ENCODE assay signal across 1 cellular context in the genomic region with DNA sequence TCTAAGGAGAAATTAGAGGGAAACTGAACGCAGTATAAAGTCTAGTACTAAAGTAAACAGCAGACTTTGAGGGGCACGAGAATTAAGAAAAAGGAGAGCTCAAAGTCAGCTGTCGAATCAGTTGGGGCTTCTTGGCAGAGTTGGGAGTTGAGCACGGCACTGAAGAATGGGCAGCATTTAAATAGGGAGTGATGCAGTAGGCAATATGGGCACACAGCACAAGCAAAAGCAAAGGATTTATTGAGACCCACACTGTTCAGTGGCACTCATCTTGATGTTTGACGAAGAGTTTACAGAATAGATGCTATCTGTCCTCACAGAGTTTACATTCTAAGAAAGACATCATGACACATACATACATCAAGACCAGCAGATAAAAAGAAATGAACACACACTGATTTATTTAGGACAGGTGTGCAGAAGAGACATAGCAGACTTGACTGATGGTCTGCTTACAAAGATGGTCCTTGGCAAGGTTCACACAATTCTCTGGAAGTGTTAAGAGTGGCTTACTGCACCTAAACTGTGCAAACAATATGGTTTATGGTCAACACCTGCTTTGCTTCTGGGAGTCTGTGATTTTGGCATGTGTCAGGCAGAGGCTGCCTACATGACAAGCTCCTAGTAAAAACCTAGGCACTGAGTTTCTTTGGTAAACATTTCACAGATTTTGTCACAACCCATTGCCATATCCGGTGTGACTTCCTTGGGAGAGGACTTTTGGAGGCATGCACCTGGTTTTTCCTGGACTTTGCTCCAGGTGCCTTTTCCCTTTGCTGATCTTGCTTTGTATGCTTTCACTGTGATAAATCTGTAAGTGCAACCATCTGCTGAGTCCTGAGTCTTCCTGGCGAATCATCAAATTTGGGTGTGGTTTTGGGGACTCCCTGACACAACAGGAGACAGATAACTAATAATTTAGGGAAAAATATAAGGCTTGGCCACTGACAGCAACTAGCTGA.
A peak's percentile ranks its signal among the peaks of the same experiment; 100 is the strongest.
TF ChIP-seq lines count a peak whose summit lies in the region.

No MANE protein-coding gene starts in this region.

TF ChIP-seq in HepG2, 621 proteins besides CTCF, POLR2A, EP300 and RAD21 (continues in another document):
- TF ChIP-seq NR2F6 (IDR thresholded peaks at IDR 0.05) (no peak), NR2F6 (CRISPR knock-in tag; IDR thresholded peaks at IDR 0.05) (no peak), SP140L (CRISPR knock-in tag; IDR thresholded peaks at IDR 0.05; ENCODE audit: borderline replicate concordance) (no peak), SMC3 (IDR thresholded peaks at IDR 0.05; ENCODE audit: low read length) (no peak), SOX13 (IDR thresholded peaks at IDR 0.05) (no peak), SOX13 (CRISPR knock-in tag; conservative IDR thresholded peaks at IDR 0.05 in 1 of 2, IDR thresholded peaks at IDR 0.05 in 1 of 2) (peak in 1 of 2 experiments; percentile 45; a peak in 1 of 4 replicates), ZNF33A (CRISPR knock-in tag; IDR thresholded peaks at IDR 0.05; ENCODE audit: borderline replicate concordance) (no peak), MED1 (CRISPR knock-in tag; IDR thresholded peaks at IDR 0.05) (no peak), NR1H2 (CRISPR knock-in tag; IDR thresholded peaks at IDR 0.05; ENCODE audit: borderline replicate concordance, low read depth) (no peak), ZNF383 (CRISPR knock-in tag; IDR thresholded peaks at IDR 0.05; ENCODE audit: borderline replicate concordance) (no peak), ZNF780A (CRISPR knock-in tag; IDR thresholded peaks at IDR 0.05) (no peak), ZNF773 (CRISPR knock-in tag; IDR thresholded peaks at IDR 0.05; ENCODE audit: borderline replicate concordance) (no peak), RBM22 (optimal IDR thresholded peaks at IDR 0.05; ENCODE audit: low read length) (no peak), SP5 (CRISPR knock-in tag; IDR thresholded peaks at IDR 0.05; ENCODE audit: borderline replicate concordance, low read depth) (no peak), HDAC2 (CRISPR knock-in tag; IDR thresholded peaks at IDR 0.05) (peak; percentile 24; the same call in 1 of the 2 replicates), ZNF382 (CRISPR knock-in tag; IDR thresholded peaks at IDR 0.05; ENCODE audit: borderline replicate concordance) (no peak), ARID2 (CRISPR knock-in tag; IDR thresholded peaks at IDR 0.05; ENCODE audit: borderline replicate concordance) (no peak), SOX6 (IDR thresholded peaks at IDR 0.05) (no peak), SOX6 (CRISPR knock-in tag; IDR thresholded peaks at IDR 0.05) (peak; percentile 47), NCOA5 (CRISPR knock-in tag; IDR thresholded peaks at IDR 0.05) (no peak), MAZ (IDR thresholded peaks at IDR 0.05; ENCODE audit: borderline replicate concordance, low read depth, low read length) (no peak), MAZ (CRISPR knock-in tag; IDR thresholded peaks at IDR 0.05; ENCODE audit: low read depth) (no peak), SYNCRIP (IDR thresholded peaks at IDR 0.05; ENCODE audit: insufficient read depth, low read depth, low read length) (no peak), CEBPG (CRISPR knock-in tag; IDR thresholded peaks at IDR 0.05) (no peak), MIXL1 (CRISPR knock-in tag; IDR thresholded peaks at IDR 0.05) (no peak), ZNF264 (CRISPR knock-in tag; IDR thresholded peaks at IDR 0.05) (no peak), MAFF (IDR thresholded peaks at IDR 0.05; ENCODE audit: low read depth, low read length) (peak; percentile 35; the same call in 1 of the 2 replicates), MXD4 (CRISPR knock-in tag; IDR thresholded peaks at IDR 0.05) (no peak), NCOA2 (CRISPR knock-in tag; IDR thresholded peaks at IDR 0.05) (peak; percentile 3; the same call in 1 of the 2 replicates), KMT2B (CRISPR knock-in tag; IDR thresholded peaks at IDR 0.05) (no peak), ZNF253 (CRISPR knock-in tag; IDR thresholded peaks at IDR 0.05; ENCODE audit: borderline replicate concordance) (no peak), ZKSCAN8 (CRISPR knock-in tag; IDR thresholded peaks at IDR 0.05; ENCODE audit: borderline replicate concordance) (no peak), ZNF451 (CRISPR knock-in tag; IDR thresholded peaks at IDR 0.05) (no peak), THAP11 (CRISPR knock-in tag; IDR thresholded peaks at IDR 0.05) (0 out of 2 replicates have a peak, but pooled peaks have one; percentile 15), ZNF672 (CRISPR knock-in tag; IDR thresholded peaks at IDR 0.05) (no peak), ZNF292 (CRISPR knock-in tag; IDR thresholded peaks at IDR 0.05; ENCODE audit: borderline replicate concordance, low read depth) (no peak), THYN1 (CRISPR knock-in tag; IDR thresholded peaks at IDR 0.05; ENCODE audit: borderline replicate concordance, low read depth) (no peak), KLF6 (CRISPR knock-in tag; IDR thresholded peaks at IDR 0.05) (no peak), ZNF781 (CRISPR knock-in tag; IDR thresholded peaks at IDR 0.05; ENCODE audit: borderline replicate concordance, not compliant biosample characterization) (no peak), TEAD3 (CRISPR knock-in tag; optimal IDR thresholded peaks at IDR 0.05; ENCODE audit: borderline replicate concordance) (no peak), GTF3A (CRISPR knock-in tag; conservative IDR thresholded peaks at IDR 0.05) (no peak), SSRP1 (CRISPR knock-in tag; IDR thresholded peaks at IDR 0.05) (no peak)
- TF ChIP-seq, protein P1, sequence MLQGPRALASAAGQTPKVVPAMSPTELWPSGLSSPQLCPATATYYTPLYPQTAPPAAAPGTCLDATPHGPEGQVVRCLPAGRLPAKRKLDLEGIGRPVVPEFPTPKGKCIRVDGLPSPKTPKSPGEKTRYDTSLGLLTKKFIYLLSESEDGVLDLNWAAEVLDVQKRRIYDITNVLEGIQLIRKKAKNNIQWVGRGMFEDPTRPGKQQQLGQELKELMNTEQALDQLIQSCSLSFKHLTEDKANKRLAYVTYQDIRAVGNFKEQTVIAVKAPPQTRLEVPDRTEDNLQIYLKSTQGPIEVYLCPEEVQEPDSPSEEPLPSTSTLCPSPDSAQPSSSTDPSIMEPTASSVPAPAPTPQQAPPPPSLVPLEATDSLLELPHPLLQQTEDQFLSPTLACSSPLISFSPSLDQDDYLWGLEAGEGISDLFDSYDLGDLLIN (CRISPR knock-in tag; IDR thresholded peaks at IDR 0.05; ENCODE audit: borderline replicate concordance): no peak
- TF ChIP-seq, protein P2, sequence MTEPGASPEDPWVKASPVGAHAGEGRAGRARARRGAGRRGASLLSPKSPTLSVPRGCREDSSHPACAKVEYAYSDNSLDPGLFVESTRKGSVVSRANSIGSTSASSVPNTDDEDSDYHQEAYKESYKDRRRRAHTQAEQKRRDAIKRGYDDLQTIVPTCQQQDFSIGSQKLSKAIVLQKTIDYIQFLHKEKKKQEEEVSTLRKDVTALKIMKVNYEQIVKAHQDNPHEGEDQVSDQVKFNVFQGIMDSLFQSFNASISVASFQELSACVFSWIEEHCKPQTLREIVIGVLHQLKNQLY (CRISPR knock-in tag; IDR thresholded peaks at IDR 0.05): no peak
- TF ChIP-seq, protein P3, sequence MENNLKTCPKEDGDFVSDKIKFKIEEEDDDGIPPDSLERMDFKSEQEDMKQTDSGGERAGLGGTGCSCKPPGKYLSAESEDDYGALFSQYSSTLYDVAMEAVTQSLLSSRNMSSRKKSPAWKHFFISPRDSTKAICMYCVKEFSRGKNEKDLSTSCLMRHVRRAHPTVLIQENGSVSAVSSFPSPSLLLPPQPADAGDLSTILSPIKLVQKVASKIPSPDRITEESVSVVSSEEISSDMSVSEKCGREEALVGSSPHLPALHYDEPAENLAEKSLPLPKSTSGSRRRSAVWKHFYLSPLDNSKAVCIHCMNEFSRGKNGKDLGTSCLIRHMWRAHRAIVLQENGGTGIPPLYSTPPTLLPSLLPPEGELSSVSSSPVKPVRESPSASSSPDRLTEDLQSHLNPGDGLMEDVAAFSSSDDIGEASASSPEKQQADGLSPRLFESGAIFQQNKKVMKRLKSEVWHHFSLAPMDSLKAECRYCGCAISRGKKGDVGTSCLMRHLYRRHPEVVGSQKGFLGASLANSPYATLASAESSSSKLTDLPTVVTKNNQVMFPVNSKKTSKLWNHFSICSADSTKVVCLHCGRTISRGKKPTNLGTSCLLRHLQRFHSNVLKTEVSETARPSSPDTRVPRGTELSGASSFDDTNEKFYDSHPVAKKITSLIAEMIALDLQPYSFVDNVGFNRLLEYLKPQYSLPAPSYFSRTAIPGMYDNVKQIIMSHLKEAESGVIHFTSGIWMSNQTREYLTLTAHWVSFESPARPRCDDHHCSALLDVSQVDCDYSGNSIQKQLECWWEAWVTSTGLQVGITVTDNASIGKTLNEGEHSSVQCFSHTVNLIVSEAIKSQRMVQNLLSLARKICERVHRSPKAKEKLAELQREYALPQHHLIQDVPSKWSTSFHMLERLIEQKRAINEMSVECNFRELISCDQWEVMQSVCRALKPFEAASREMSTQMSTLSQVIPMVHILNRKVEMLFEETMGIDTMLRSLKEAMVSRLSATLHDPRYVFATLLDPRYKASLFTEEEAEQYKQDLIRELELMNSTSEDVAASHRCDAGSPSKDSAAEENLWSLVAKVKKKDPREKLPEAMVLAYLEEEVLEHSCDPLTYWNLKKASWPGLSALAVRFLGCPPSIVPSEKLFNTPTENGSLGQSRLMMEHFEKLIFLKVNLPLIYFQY (CRISPR knock-in tag; IDR thresholded peaks at IDR 0.05; ENCODE audit: borderline replicate concordance): no peak
- TF ChIP-seq, protein P4, sequence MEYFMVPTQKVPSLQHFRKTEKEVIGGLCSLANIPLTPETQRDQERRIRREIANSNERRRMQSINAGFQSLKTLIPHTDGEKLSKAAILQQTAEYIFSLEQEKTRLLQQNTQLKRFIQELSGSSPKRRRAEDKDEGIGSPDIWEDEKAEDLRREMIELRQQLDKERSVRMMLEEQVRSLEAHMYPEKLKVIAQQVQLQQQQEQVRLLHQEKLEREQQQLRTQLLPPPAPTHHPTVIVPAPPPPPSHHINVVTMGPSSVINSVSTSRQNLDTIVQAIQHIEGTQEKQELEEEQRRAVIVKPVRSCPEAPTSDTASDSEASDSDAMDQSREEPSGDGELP (IDR thresholded peaks at IDR 0.05; ENCODE audit: borderline replicate concordance, low read depth): peak; percentile 29; the same call in 1 of the 2 replicates
- TF ChIP-seq, protein P5, sequence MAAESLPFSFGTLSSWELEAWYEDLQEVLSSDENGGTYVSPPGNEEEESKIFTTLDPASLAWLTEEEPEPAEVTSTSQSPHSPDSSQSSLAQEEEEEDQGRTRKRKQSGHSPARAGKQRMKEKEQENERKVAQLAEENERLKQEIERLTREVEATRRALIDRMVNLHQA (CRISPR knock-in tag; IDR thresholded peaks at IDR 0.05): no peak
- TF ChIP-seq, protein P6, sequence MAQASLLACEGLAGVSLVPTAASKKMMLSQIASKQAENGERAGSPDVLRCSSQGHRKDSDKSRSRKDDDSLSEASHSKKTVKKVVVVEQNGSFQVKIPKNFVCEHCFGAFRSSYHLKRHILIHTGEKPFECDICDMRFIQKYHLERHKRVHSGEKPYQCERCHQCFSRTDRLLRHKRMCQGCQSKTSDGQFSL (CRISPR knock-in tag; IDR thresholded peaks at IDR 0.05): no peak
- TF ChIP-seq, protein P7, sequence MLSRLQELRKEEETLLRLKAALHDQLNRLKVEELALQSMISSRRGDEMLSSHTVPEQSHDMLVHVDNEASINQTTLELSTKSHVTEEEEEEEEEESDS (CRISPR knock-in tag; IDR thresholded peaks at IDR 0.05; ENCODE audit: borderline replicate concordance): no peak
- TF ChIP-seq, protein P8, sequence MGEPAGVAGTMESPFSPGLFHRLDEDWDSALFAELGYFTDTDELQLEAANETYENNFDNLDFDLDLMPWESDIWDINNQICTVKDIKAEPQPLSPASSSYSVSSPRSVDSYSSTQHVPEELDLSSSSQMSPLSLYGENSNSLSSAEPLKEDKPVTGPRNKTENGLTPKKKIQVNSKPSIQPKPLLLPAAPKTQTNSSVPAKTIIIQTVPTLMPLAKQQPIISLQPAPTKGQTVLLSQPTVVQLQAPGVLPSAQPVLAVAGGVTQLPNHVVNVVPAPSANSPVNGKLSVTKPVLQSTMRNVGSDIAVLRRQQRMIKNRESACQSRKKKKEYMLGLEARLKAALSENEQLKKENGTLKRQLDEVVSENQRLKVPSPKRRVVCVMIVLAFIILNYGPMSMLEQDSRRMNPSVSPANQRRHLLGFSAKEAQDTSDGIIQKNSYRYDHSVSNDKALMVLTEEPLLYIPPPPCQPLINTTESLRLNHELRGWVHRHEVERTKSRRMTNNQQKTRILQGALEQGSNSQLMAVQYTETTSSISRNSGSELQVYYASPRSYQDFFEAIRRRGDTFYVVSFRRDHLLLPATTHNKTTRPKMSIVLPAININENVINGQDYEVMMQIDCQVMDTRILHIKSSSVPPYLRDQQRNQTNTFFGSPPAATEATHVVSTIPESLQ (CRISPR knock-in tag; conservative IDR thresholded peaks at IDR 0.05): no peak
- TF ChIP-seq, protein P9, sequence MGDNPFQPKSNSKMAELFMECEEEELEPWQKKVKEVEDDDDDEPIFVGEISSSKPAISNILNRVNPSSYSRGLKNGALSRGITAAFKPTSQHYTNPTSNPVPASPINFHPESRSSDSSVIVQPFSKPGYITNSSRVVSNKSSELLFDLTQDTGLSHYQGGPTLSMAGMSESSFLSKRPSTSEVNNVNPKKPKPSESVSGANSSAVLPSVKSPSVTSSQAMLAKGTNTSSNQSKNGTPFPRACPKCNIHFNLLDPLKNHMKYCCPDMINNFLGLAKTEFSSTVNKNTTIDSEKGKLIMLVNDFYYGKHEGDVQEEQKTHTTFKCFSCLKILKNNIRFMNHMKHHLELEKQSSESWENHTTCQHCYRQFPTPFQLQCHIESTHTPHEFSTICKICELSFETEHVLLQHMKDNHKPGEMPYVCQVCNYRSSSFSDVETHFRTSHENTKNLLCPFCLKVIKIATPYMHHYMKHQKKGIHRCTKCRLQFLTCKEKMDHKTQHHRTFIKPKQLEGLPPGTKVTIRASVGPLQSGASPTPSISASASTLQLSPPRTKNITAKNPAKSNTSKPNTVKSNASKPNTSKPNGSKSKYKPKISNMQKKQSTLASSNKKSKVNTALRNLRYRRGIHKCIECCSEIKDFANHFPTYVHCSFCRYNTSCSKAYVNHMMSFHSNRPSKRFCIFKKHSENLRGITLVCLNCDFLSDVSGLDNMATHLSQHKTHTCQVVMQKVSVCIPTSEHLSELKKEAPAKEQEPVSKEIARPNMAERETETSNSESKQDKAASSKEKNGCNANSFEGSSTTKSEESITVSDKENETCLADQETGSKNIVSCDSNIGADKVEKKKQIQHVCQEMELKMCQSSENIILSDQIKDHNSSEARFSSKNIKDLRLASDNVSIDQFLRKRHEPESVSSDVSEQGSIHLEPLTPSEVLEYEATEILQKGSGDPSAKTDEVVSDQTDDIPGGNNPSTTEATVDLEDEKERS (CRISPR knock-in tag; IDR thresholded peaks at IDR 0.05): no peak
